In the genomic region with DNA sequence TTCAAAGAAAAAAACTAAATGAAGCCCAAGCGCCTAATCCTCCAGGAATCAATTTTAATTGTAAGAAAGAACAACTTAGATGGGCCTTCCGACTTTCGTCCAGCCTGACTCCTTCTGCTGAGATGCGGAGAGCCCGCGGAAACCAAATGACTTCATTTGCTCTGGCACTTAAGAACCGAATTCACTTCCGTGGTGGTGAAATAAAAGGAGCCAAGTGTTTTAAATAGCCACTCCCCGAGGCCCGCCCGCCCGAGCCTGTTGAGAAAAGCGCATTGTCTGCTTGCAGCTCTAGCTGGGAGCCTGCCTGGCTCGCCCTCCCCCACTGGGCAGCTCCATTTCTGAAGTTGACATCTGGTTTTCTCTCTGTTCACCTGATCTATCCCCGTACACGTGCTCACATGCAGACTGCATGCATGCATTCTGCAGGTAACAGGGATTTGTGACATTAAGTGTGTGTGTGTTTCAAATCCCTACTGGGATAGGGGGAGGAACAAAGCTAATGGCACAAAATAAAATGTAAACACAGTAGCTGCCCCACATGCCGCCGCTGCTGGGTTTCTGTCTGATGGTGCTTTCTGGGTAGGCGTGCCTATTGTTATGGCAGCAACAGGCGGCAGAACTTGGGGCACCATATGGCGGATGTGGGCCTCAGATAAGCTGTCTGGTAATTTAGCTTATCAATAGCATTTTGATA, we compare ENCODE assay signal across 9 cellular contexts. TPM values are rescaled to one million over a fixed set of nuclear protein-coding genes. Genes with fewer than 3 reads are reported as not detected.
DNase-seq lines count a peak whose midpoint lies in the region; ATAC-seq and TF ChIP-seq lines count a peak whose summit lies in the region.
"Had no signal": no experiment of that assay in that cellular context is flagged by ENCODE, and none has a peak within 500 bp of the region (broad histone marks: within the 10 kb centered on the region; RNA-seq: fewer than 3 reads in every experiment).

No MANE protein-coding gene starts in this region.

- H3K4me1 ChIP-seq in SK-N-SH (ENCODE audit: control insufficient read depth in 1 of 2, insufficient read depth in 2 of 2, low read depth in 1 of 2, low read length in 1 of 2), result peaks cover 57 to 60% of the 10 kb centered on the region in 2 experiments
- H3K4me1 ChIP-seq in esophagus (ENCODE audit: control insufficient read depth in 2 of 2, insufficient read depth in 2 of 2, low read length in 1 of 2), result peaks cover 2 to 6% of the 10 kb centered on the region in 2 donors

- H2AFZ ChIP-seq in SK-N-SH (ENCODE audit: low read depth), result no peak overlapping the region

- peaks cover 23% of the 10 kb centered on the region for H3F3A ChIP-seq in SK-N-SH (replicated peaks; ENCODE audit: insufficient read depth)

- H3K36me3 ChIP-seq in SK-N-SH (replicated peaks in 1 of 2; ENCODE audit: control insufficient read depth in 1 of 2, insufficient read depth in 2 of 2, low read length in 1 of 2) (peaks cover 8 to 15% of the 10 kb centered on the region in 2 experiments), esophagus (ENCODE audit: control insufficient read depth in 2 of 2, insufficient read depth in 2 of 2, low read length in 1 of 2) (no peaks in the 10 kb centered on the region)

- H3K27me3 ChIP-seq in SK-N-SH (ENCODE audit: insufficient read depth), result no peaks in the 10 kb centered on the region
- H3K27me3 ChIP-seq in esophagus (ENCODE audit: control insufficient read depth in 1 of 2, insufficient read depth in 2 of 2, low read length in 2 of 2), result no peaks in the 10 kb centered on the region

- H3K9me2 ChIP-seq in SK-N-SH, result no peaks in the 10 kb centered on the region

- no peak for TF ChIP-seq RAD21 in SK-N-SH (IDR thresholded peaks at IDR 0.05; ENCODE audit: low read length)

- POLR2A ChIA-PET in SK-N-SH (lab: Yijun Ruan, JAX), result interaction anchor here (0.6 to 2.6 kb wide), 6 partner anchors 12 to 361 kb away, joined by 3 to 14 read pairs (median 4); a partner anchor contains a TSS

- TF ChIP-seq CTCF in SK-N-SH (IDR thresholded peaks at IDR 0.05), result no peak

- H3K27ac ChIP-seq in SK-N-SH (ENCODE audit: low read depth in 2 of 2, low read length in 1 of 2) (peak overlapping the region; percentile 90 to 95), esophagus (ENCODE audit: low read depth in 2 of 2, low read length in 1 of 2) (peak overlapping the region; percentile 69 to 76)

- DNase-seq in COLO668 (lab: John Stamatoyannopoulos, UW; ENCODE audit: unreplicated experiment) (peak; percentile 93), MV-4-11 (lab: John Stamatoyannopoulos, UW) (peak; percentile 30), SK-N-SH (peak; percentile 75), middle frontal gyrus (ENCODE audit: extremely low spot score, low spot score) (peak; percentile 77)

- WGBS in SK-N-SH (ENCODE audit: low lambda C conversion rate), result 16% methylated on average over 15 of the region's 21 CpGs
- WGBS in esophagus, 2 donors, result 15 to 20% methylated on average over 21 of the region's 21 CpGs

- H3K79me2 ChIP-seq in SK-N-SH (ENCODE audit: insufficient read depth), result peaks cover 100% of the 10 kb centered on the region

- TF ChIP-seq EP300 in SK-N-SH (IDR thresholded peaks at IDR 0.05; ENCODE audit: borderline replicate concordance in 1 of 2, low read depth in 1 of 2, low read length in 1 of 2), result peak; percentile 53 to 81; a peak in 3 of 4 replicates

- peak overlapping the region; percentile 94; the same call in 1 of the 2 replicates for H3K9ac ChIP-seq in SK-N-SH

- peak overlapping the region; percentile 25 to 73 for H3K4me3 ChIP-seq in SK-N-SH (ENCODE audit: low read depth in 2 of 2, low read length in 1 of 2)
- H3K4me3 ChIP-seq in esophagus (ENCODE audit: low read depth in 1 of 2, low read length in 2 of 2), result peak overlapping the region in 1 of 2 donors; percentile 14

- H3K9me3 ChIP-seq in SK-N-SH (no peaks in the 10 kb centered on the region), esophagus (ENCODE audit: control insufficient read depth in 2 of 2, insufficient read depth in 1 of 2, low read depth in 1 of 2, low read length in 1 of 2) (no peaks in the 10 kb centered on the region)

- H3K4me2 ChIP-seq in SK-N-SH, result peak overlapping the region; percentile 86

- ATAC-seq in HG03139 (IDR thresholded peaks at IDR 0.05; ENCODE audit: unreplicated experiment) (no peak), GM19023 (IDR thresholded peaks at IDR 0.05; ENCODE audit: unreplicated experiment) (no peak), GM18870 (IDR thresholded peaks at IDR 0.05; ENCODE audit: unreplicated experiment) (no peak)
- ATAC-seq: HCT116 had no signal

- H4K20me1 ChIP-seq in SK-N-SH (ENCODE audit: insufficient read depth), result peaks cover 5% of the 10 kb centered on the region; the same call in 1 of the 2 replicates

- CTCF ChIA-PET in SK-N-SH (lab: Yijun Ruan, JAX), result interaction anchor here (1.2 to 4.1 kb wide), 8 partner anchors 53 to 392 kb away, joined by 3 to 21 read pairs (median 4); no protein-coding TSS in a partner anchor

TF ChIP-seq in SK-N-SH, 30 proteins besides CTCF, POLR2A, EP300 and RAD21 (continues in another document):
- TF ChIP-seq FOSL2 (IDR thresholded peaks at IDR 0.05; ENCODE audit: borderline replicate concordance, low read depth) (no peak), TEAD4 (IDR thresholded peaks at IDR 0.05; ENCODE audit: borderline replicate concordance, insufficient read depth) (no peak), POLR2AphosphoS5 (IDR thresholded peaks at IDR 0.05; ENCODE audit: low read depth, low read length) (peak; percentile 68), RFX5 (IDR thresholded peaks at IDR 0.05; ENCODE audit: low read length) (no peak), FOXM1 (IDR thresholded peaks at IDR 0.05; ENCODE audit: low read depth) (no peak), RXRA (IDR thresholded peaks at IDR 0.05; ENCODE audit: borderline replicate concordance, low read depth) (no peak), JUND (IDR thresholded peaks at IDR 0.05) (no peak), NRF1 (IDR thresholded peaks at IDR 0.05; ENCODE audit: low read depth, low read length) (no peak)
- TF ChIP-seq, protein P1, sequence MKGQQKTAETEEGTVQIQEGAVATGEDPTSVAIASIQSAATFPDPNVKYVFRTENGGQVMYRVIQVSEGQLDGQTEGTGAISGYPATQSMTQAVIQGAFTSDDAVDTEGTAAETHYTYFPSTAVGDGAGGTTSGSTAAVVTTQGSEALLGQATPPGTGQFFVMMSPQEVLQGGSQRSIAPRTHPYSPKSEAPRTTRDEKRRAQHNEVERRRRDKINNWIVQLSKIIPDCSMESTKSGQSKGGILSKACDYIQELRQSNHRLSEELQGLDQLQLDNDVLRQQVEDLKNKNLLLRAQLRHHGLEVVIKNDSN (IDR thresholded peaks at IDR 0.05; ENCODE audit: borderline replicate concordance, low read depth), result no peak
- TF ChIP-seq, protein P2, sequence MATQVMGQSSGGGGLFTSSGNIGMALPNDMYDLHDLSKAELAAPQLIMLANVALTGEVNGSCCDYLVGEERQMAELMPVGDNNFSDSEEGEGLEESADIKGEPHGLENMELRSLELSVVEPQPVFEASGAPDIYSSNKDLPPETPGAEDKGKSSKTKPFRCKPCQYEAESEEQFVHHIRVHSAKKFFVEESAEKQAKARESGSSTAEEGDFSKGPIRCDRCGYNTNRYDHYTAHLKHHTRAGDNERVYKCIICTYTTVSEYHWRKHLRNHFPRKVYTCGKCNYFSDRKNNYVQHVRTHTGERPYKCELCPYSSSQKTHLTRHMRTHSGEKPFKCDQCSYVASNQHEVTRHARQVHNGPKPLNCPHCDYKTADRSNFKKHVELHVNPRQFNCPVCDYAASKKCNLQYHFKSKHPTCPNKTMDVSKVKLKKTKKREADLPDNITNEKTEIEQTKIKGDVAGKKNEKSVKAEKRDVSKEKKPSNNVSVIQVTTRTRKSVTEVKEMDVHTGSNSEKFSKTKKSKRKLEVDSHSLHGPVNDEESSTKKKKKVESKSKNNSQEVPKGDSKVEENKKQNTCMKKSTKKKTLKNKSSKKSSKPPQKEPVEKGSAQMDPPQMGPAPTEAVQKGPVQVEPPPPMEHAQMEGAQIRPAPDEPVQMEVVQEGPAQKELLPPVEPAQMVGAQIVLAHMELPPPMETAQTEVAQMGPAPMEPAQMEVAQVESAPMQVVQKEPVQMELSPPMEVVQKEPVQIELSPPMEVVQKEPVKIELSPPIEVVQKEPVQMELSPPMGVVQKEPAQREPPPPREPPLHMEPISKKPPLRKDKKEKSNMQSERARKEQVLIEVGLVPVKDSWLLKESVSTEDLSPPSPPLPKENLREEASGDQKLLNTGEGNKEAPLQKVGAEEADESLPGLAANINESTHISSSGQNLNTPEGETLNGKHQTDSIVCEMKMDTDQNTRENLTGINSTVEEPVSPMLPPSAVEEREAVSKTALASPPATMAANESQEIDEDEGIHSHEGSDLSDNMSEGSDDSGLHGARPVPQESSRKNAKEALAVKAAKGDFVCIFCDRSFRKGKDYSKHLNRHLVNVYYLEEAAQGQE (IDR thresholded peaks at IDR 0.05; ENCODE audit: low read depth, low read length), result no peak
- TF ChIP-seq, protein P3, sequence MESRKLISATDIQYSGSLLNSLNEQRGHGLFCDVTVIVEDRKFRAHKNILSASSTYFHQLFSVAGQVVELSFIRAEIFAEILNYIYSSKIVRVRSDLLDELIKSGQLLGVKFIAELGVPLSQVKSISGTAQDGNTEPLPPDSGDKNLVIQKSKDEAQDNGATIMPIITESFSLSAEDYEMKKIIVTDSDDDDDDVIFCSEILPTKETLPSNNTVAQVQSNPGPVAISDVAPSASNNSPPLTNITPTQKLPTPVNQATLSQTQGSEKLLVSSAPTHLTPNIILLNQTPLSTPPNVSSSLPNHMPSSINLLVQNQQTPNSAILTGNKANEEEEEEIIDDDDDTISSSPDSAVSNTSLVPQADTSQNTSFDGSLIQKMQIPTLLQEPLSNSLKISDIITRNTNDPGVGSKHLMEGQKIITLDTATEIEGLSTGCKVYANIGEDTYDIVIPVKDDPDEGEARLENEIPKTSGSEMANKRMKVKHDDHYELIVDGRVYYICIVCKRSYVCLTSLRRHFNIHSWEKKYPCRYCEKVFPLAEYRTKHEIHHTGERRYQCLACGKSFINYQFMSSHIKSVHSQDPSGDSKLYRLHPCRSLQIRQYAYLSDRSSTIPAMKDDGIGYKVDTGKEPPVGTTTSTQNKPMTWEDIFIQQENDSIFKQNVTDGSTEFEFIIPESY (IDR thresholded peaks at IDR 0.05; ENCODE audit: borderline replicate concordance, low read depth), result no peak
- TF ChIP-seq, protein P4, sequence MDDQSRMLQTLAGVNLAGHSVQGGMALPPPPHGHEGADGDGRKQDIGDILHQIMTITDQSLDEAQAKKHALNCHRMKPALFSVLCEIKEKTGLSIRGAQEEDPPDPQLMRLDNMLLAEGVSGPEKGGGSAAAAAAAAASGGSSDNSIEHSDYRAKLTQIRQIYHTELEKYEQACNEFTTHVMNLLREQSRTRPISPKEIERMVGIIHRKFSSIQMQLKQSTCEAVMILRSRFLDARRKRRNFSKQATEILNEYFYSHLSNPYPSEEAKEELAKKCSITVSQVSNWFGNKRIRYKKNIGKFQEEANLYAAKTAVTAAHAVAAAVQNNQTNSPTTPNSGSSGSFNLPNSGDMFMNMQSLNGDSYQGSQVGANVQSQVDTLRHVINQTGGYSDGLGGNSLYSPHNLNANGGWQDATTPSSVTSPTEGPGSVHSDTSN (IDR thresholded peaks at IDR 0.05), result peak; percentile 26; the same call in 1 of the 2 replicates

RNA-seq across cellular contexts. Expression of a gene that starts 6.2 kb away (rescaled TPM):
- polyA plus RNA-seq in SK-N-SH (2012; rRNA removed), result 31.2 and 37.8 TPM in 2 replicates
- polyA plus RNA-seq in SK-N-SH (2012; cell fraction: cytosol; rRNA removed), result 31.8 and 33.9 TPM in 2 replicates
- 48.4 and 89.7 TPM in 2 replicates for polyA plus RNA-seq in SK-N-SH (2012; cell fraction: nucleus; rRNA removed)
- 10 to 100 TPM; 10.4 to 11.2 TPM for polyA plus RNA-seq in esophagus

Comparison
In these comparisons a context has a peak if more than half of its experiments do, and no peak if none do; other contexts are left out.
1. DNase-seq: peak in every context shown above with its lines; median percentile 93 in COLO668; 77 in middle frontal gyrus; 75 in SK-N-SH; 30 in MV-4-11.